Comparison of ENCODE assay signal across 1 cellular context in genomic region chr15:62462721-62463120, GRCh38.
TF ChIP-seq lines count a peak whose summit lies in the region.

No MANE protein-coding gene starts in this region.

TF ChIP-seq in SK-N-SH, 30 proteins besides CTCF, POLR2A, EP300 and RAD21 (continued from another document):
- no peak for TF ChIP-seq REST (IDR thresholded peaks at IDR 0.05; ENCODE audit: low read depth, low read length)
- no peak for TF ChIP-seq JUND (IDR thresholded peaks at IDR 0.05)
- TF ChIP-seq MXI1 (IDR thresholded peaks at IDR 0.05; ENCODE audit: low read depth, low read length), result no peak
- no peak for TF ChIP-seq SIN3A (IDR thresholded peaks at IDR 0.05; ENCODE audit: borderline replicate concordance, low read depth, low read length)
- TF ChIP-seq SMC3 (IDR thresholded peaks at IDR 0.05; ENCODE audit: low read depth, low read length), result no peak
- no peak for TF ChIP-seq USF2 (IDR thresholded peaks at IDR 0.05; ENCODE audit: borderline replicate concordance, low read depth, low read length)
- no peak for TF ChIP-seq PBX3 (IDR thresholded peaks at IDR 0.05)
- TF ChIP-seq TAF1 (IDR thresholded peaks at IDR 0.05; ENCODE audit: borderline replicate concordance, low read depth, low read length), result no peak
- no peak for TF ChIP-seq MEF2A (IDR thresholded peaks at IDR 0.05; ENCODE audit: borderline replicate concordance, low read depth)
- TF ChIP-seq FOXM1 (IDR thresholded peaks at IDR 0.05; ENCODE audit: low read depth), result no peak
- no peak for TF ChIP-seq RFX5 (IDR thresholded peaks at IDR 0.05; ENCODE audit: low read length)
TF ChIP-seq in SK-N-SH: peak in this region for 0.
